ENCODE assay signal across 8 cellular contexts in genomic region chr19:33301900-33302174, GRCh38. TPM values are rescaled to one million over a fixed set of nuclear protein-coding genes. Genes with fewer than 3 reads are reported as not detected.
DNase-seq lines count a peak whose midpoint lies in the region; ATAC-seq and TF ChIP-seq lines count a peak whose summit lies in the region.
"Had no signal": no experiment of that assay in that cellular context is flagged by ENCODE, and none has a peak within 500 bp of the region (broad histone marks: within the 10 kb centered on the region; RNA-seq: fewer than 3 reads in every experiment).

No MANE protein-coding gene starts in this region.

- H3K4me1 ChIP-seq in HCT116 (ENCODE audit: control insufficient read depth in 1 of 2, insufficient read depth in 2 of 2, low read length in 2 of 2): peaks cover 16 to 28% of the 10 kb centered on the region in 2 experiments; a peak in 3 of 4 replicates
- H3K4me1 ChIP-seq in body of pancreas: peaks cover 66% of the 10 kb centered on the region
- H3K4me1 ChIP-seq in right lobe of liver: peaks cover 0 to 47% (median 5%) of the 10 kb centered on the region in 4 donors
- H3K4me1 ChIP-seq in thoracic aorta (ENCODE audit: control insufficient read depth in 1 of 2, low read depth in 2 of 2): peaks cover 4 to 32% of the 10 kb centered on the region in 2 donors

- H3K9me3 ChIP-seq in HCT116 (ENCODE audit: control insufficient read depth in 1 of 2, insufficient read depth in 1 of 2, low read depth in 1 of 2, low read length in 2 of 2) (no peaks in the 10 kb centered on the region), body of pancreas (no peaks in the 10 kb centered on the region), right lobe of liver (no peaks in the 10 kb centered on the region), thoracic aorta (no peaks in the 10 kb centered on the region)

- BruUV-seq in HCT116 (replicated peaks; lab: Mats Ljungman, UMichigan): no TSS peak

- TF ChIP-seq RAD21 in HCT116 (IDR thresholded peaks at IDR 0.05; ENCODE audit: low read depth): no peak

- POLR2A ChIA-PET in HCT116 (lab: Charles Lee): interaction anchor here (1.2 to 2.5 kb wide), 3 partner anchors 12 to 72 kb away, joined by 3 to 17 read pairs (median 5); partner anchors contain the start of gene CEBPG

- peak overlapping the region; percentile 96 for H3K4me2 ChIP-seq in HCT116 (ENCODE audit: low read length)

- CTCF ChIA-PET in HCT116 (lab: Charles Lee): interaction anchor here (1.1 to 1.8 kb wide), 3 partner anchors 10 to 87 kb away, joined by 3 to 12 read pairs (median 4); no protein-coding TSS in a partner anchor

- no peak overlapping the region for H2AFZ ChIP-seq in HCT116 (ENCODE audit: low read depth, low read length, poor library complexity, severe bottlenecking)

- intact Hi-C loops in HCT116 (cut with micrococcal nuclease) (loop anchor here (2.0 to 5.0 kb wide), 2 partner anchors 55 to 71 kb away; partner anchors contain the start of gene CEBPG), body of pancreas (cut with DNase I) (no loop called here), right lobe of liver (cut with DNase I) (loop anchor here (5.0 to 10.0 kb wide), 3 partner anchors 57 to 103 kb away; no protein-coding TSS in a partner anchor)

- no peaks in the 10 kb centered on the region for H3K79me2 ChIP-seq in HCT116 (ENCODE audit: insufficient read depth, low read length)

- H3K4me3 ChIP-seq in HCT116 (replicated peaks in 1 of 2; ENCODE audit: low read depth in 1 of 2, low read length in 2 of 2) (peak overlapping the region; percentile 37 to 82), body of pancreas (peak overlapping the region in 1 of 2 donors; percentile 60), right lobe of liver (peak overlapping the region; percentile 66 to 93 (median 86)), thoracic aorta (peak overlapping the region; percentile 95)

- no peaks in the 10 kb centered on the region for H4K20me1 ChIP-seq in HCT116 (ENCODE audit: insufficient read depth)

- no peaks in the 10 kb centered on the region for H3K9me2 ChIP-seq in HCT116 (ENCODE audit: insufficient read depth)

- DNase-seq in HCT116 (ENCODE audit: low read depth, low spot score): no peak
- peak in 1 of 4 donors; percentile 37 for DNase-seq in body of pancreas
- DNase-seq in right lobe of liver: peak in 1 of 3 donors; percentile 56
- no peak for DNase-seq in thoracic aorta (ENCODE audit: low spot score)
- no peak for DNase-seq in AML-193 (lab: John Stamatoyannopoulos, UW)
- DNase-seq: NK-92 treated with Interleukin-12 subunit alpha and Interleukin-12 subunit beta, amount 100 ng/mL, for 24 hours had no signal

- H3K36me3 ChIP-seq in HCT116 (ENCODE audit: control insufficient read depth in 1 of 2, insufficient read depth in 2 of 2, low read length in 2 of 2) (no peaks in the 10 kb centered on the region), body of pancreas (replicated peaks in 1 of 2; ENCODE audit: insufficient read depth in 1 of 2, low read depth in 2 of 2) (no peaks in the 10 kb centered on the region), right lobe of liver (no peaks in the 10 kb centered on the region), thoracic aorta (no peaks in the 10 kb centered on the region)

- TF ChIP-seq POLR2A in HCT116 (IDR thresholded peaks at IDR 0.05; ENCODE audit: borderline replicate concordance, extremely low read depth, insufficient read depth, insufficient read length): no peak
- no peak for TF ChIP-seq POLR2A in body of pancreas (IDR thresholded peaks at IDR 0.05)
- TF ChIP-seq POLR2A in right lobe of liver (IDR thresholded peaks at IDR 0.05): no peak

- H3K27ac ChIP-seq in HCT116 (ENCODE audit: low read depth, low read length) (peak overlapping the region; percentile 84; the same call in 1 of the 2 replicates), body of pancreas (peak overlapping the region; percentile 76 to 86 (median 80)), right lobe of liver (peak overlapping the region; percentile 79 to 99 (median 91)), thoracic aorta (no peak overlapping the region)

- RAD21 ChIA-PET in HCT116 (lab: Charles Lee; ENCODE audit: low non-redundant PET in 1 of 2, low total read pairs in 2 of 2, uncharacterized antibody in 2 of 2, unreplicated experiment in 2 of 2): no interaction called here

- no peak for TF ChIP-seq CTCF in HCT116 (IDR thresholded peaks at IDR 0.05 in 2 of 3, conservative IDR thresholded peaks at IDR 0.05 in 1 of 3; ENCODE audit: borderline replicate concordance in 1 of 3, insufficient read depth in 1 of 3, low read depth in 2 of 3, low read length in 2 of 3)
- no peak for TF ChIP-seq CTCF in body of pancreas (IDR thresholded peaks at IDR 0.05)
- TF ChIP-seq CTCF in right lobe of liver (IDR thresholded peaks at IDR 0.05): no peak
- no peak for TF ChIP-seq CTCF in thoracic aorta (IDR thresholded peaks at IDR 0.05)

- H3K9ac ChIP-seq in HCT116 (ENCODE audit: low read length): peak overlapping the region; percentile 67

- H3K27me3 ChIP-seq in HCT116 (ENCODE audit: insufficient read depth, low read length) (no peaks in the 10 kb centered on the region), body of pancreas (no peaks in the 10 kb centered on the region), right lobe of liver (no peaks in the 10 kb centered on the region), thoracic aorta (replicated peaks; ENCODE audit: insufficient read depth) (no peaks in the 10 kb centered on the region)

- ATAC-seq in HCT116 (no peak), body of pancreas (peak; percentile 1), right lobe of liver (no peak), thoracic aorta (ENCODE audit: insufficient number of reproducible peaks, low FRiP score, low read depth) (no peak), HG02798 (IDR thresholded peaks at IDR 0.05; ENCODE audit: poor library complexity, unreplicated experiment) (no peak), GM18868 (IDR thresholded peaks at IDR 0.05; ENCODE audit: unreplicated experiment) (no peak)

- 0 to 1% methylated on average over 2 to 41 of the region's 41 CpGs for WGBS in body of pancreas, 2 donors
- WGBS in right lobe of liver (ENCODE audit: insufficient coverage, low coverage, low lambda C conversion rate, missing lambda C conversion rate): no CpG with 5 or more reads among the region's 41 CpGs

TF ChIP-seq in HCT116, 20 proteins besides CTCF, POLR2A, EP300 and RAD21:
- TF ChIP-seq ELF1 (IDR thresholded peaks at IDR 0.05; ENCODE audit: borderline replicate concordance, low read depth): no peak
- TF ChIP-seq EZH2phosphoT487 (IDR thresholded peaks at IDR 0.05; ENCODE audit: borderline replicate concordance): no peak
- TF ChIP-seq FOSL1 (IDR thresholded peaks at IDR 0.05; ENCODE audit: low read depth): no peak
- no peak for TF ChIP-seq YY1 (IDR thresholded peaks at IDR 0.05; ENCODE audit: extremely low read depth, insufficient replicate concordance, low read depth, low read length)

RNA-seq across cellular contexts. Expression of gene CEBPA, which starts 0.5 kb away (rescaled TPM):
- total RNA-seq in HCT116 (2021; ENCODE audit: unreplicated experiment) (7.0 TPM), body of pancreas (10 to 100 TPM; 12.5 to 73.2 TPM), right lobe of liver (100 to 1,000 TPM in 4 of 6 experiments, 10 to 100 TPM in 2; 53.9 to 163 (median 119) TPM), thoracic aorta (1 to 10 TPM; 4.7 to 4.9 TPM)
- 3.6 and 4.1 TPM in 2 replicates for polyA plus RNA-seq in HCT116 (2012)

Comparison
In these comparisons a context has a peak if more than half of its experiments do, and no peak if none do; other contexts are left out.
1. H3K27ac ChIP-seq: peak in HCT116 (single experiment), body of pancreas (4 of 4) and right lobe of liver (3 of 3); none in thoracic aorta (0 of 2).